In genomic region chr7:112105584-112106540, GRCh38 we compare ENCODE assay signal across 20 cellular contexts.
"Had no signal": no experiment of that assay in that cellular context is flagged by ENCODE, and none has a peak within 500 bp of the region (broad histone marks: within the 10 kb centered on the region; RNA-seq: fewer than 3 reads in every experiment).

No MANE protein-coding gene starts in this region.

- H3K4me3 ChIP-seq: body of pancreas, mucosa of descending colon, right atrium auricular region, smooth muscle cell, suprapubic skin had no signal

- H3K4me3 Mint-ChIP-seq: activated naive CD8-positive, alpha-beta T cell treated with anti-CD3 and anti-CD28 coated beads for 36 hours; activated T-helper 1 cell treated with anti-CD3 and anti-CD28 coated beads, Interleukin-12 subunit alpha, Interleukin-12 subunit beta, Interleukin-2, Interleukin-4 antibody, amounts not matched to agents 30 ng/mL and 10 ng/mL and 1 ng/mL, durations not matched to agents 14 hours and 24 hours and 36 hours; memory B cell; naive thymus-derived CD4-positive, alpha-beta T cell; stimulated activated naive CD8-positive, alpha-beta T cell treated with anti-CD3 and anti-CD28 coated beads, Interleukin-15, Interleukin-2, amounts not matched to agents 100 ng/mL and 50 ng/mL, for 24 hours; type B pancreatic cell had no signal

- H3K27ac ChIP-seq: body of pancreas, right atrium auricular region, suprapubic skin had no signal

- H3K36me3 ChIP-seq: right atrium auricular region, suprapubic skin had no signal

- H3K36me3 Mint-ChIP-seq: activated naive CD8-positive, alpha-beta T cell treated with anti-CD3 and anti-CD28 coated beads for 36 hours; memory B cell; naive thymus-derived CD4-positive, alpha-beta T cell; type B pancreatic cell had no signal

- DNase-seq: activated naive CD8-positive, alpha-beta T cell treated with anti-CD3 and anti-CD28 coated beads for 36 hours; amygdala; body of pancreas; dermis blood vessel endothelial cell; islet precursor cell; mucosa of descending colon; naive thymus-derived CD4-positive, alpha-beta T cell; occipital lobe; stimulated activated CD4-positive, alpha-beta T cell treated with anti-CD3 and anti-CD28 coated beads, Interleukin-4, amount 100 ng/mL, for 4 hours; stimulated activated CD8-positive, alpha-beta memory T cell treated with anti-CD3 and anti-CD28 coated beads, Interleukin-4, amount 100 ng/mL, for 48 hours; T-helper 2 cell had no signal

- H3K27me3 Mint-ChIP-seq: memory B cell; progenitor cell of endocrine pancreas; stimulated activated naive CD8-positive, alpha-beta T cell treated with anti-CD3 and anti-CD28 coated beads, Interleukin-15, Interleukin-2, amounts not matched to agents 100 ng/mL and 50 ng/mL, for 24 hours; type B pancreatic cell had no signal

- H3K27me3 ChIP-seq: body of pancreas, right atrium auricular region, suprapubic skin had no signal

- H3K9me3 ChIP-seq: body of pancreas, mucosa of descending colon, right atrium auricular region, suprapubic skin had no signal

- H3K27ac Mint-ChIP-seq: activated naive CD8-positive, alpha-beta T cell treated with anti-CD3 and anti-CD28 coated beads for 36 hours; activated T-helper 1 cell treated with anti-CD3 and anti-CD28 coated beads, Interleukin-12 subunit alpha, Interleukin-12 subunit beta, Interleukin-2, Interleukin-4 antibody, amounts not matched to agents 30 ng/mL and 10 ng/mL and 1 ng/mL, durations not matched to agents 14 hours and 24 hours and 36 hours; memory B cell; naive thymus-derived CD4-positive, alpha-beta T cell; progenitor cell of endocrine pancreas; stimulated activated naive CD8-positive, alpha-beta T cell treated with anti-CD3 and anti-CD28 coated beads, Interleukin-15, Interleukin-2, amounts not matched to agents 100 ng/mL and 50 ng/mL, for 24 hours; type B pancreatic cell had no signal

- ATAC-seq: body of pancreas; left lobe of liver; mucosa of descending colon; naive thymus-derived CD4-positive, alpha-beta T cell had no signal

- H3K9me3 Mint-ChIP-seq: activated naive CD8-positive, alpha-beta T cell treated with anti-CD3 and anti-CD28 coated beads for 36 hours; activated T-helper 1 cell treated with anti-CD3 and anti-CD28 coated beads, Interleukin-12 subunit alpha, Interleukin-12 subunit beta, Interleukin-2, Interleukin-4 antibody, amounts not matched to agents 30 ng/mL and 10 ng/mL and 1 ng/mL, durations not matched to agents 14 hours and 24 hours and 36 hours; memory B cell; stimulated activated naive CD8-positive, alpha-beta T cell treated with anti-CD3 and anti-CD28 coated beads, Interleukin-15, Interleukin-2, amounts not matched to agents 100 ng/mL and 50 ng/mL, for 24 hours; type B pancreatic cell had no signal

- H3K4me1 Mint-ChIP-seq: activated naive CD8-positive, alpha-beta T cell treated with anti-CD3 and anti-CD28 coated beads for 36 hours; memory B cell; naive thymus-derived CD4-positive, alpha-beta T cell had no signal
